8 cellular contexts compared by ENCODE assay signal in the genomic region with DNA sequence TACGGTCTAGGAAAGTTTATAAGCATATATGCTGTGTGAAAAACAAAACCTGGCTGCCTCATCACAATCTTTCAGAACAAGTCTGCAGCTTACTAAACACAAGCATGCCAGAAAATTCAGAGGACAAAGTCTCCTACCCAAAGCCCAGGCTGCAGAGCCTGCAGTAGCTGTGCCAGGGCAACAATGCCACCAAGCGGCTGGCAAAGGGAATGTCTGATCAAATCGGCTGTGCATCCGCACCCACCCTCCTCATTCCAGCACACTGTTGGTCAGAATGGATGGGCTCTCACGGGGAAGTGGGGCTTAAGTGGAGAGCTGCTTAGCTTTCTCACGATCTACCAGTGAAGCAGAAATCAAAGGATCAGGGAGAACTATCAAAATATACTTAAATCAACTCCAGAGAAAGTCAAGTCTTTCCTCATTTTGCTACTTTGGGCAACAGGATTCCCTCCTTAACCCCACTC.
DNase-seq lines count a peak whose midpoint lies in the region; ATAC-seq and TF ChIP-seq lines count a peak whose summit lies in the region.

No MANE protein-coding gene starts in this region.

- H3K9me3 ChIP-seq in IMR-90 (ENCODE audit: control insufficient read depth, insufficient read depth, low read length) = no peaks in the 10 kb centered on the region
- no peaks in the 10 kb centered on the region for H3K9me3 ChIP-seq in OCI-LY7 (ENCODE audit: low read length)
- no peaks in the 10 kb centered on the region for H3K9me3 ChIP-seq in fibroblast of lung (ENCODE audit: control insufficient read depth, insufficient read depth, low read depth, low read length)

- BruUV-seq in IMR-90 (replicated peaks; lab: Mats Ljungman, UMichigan) (no TSS peak), OCI-LY7 (replicated peaks; lab: Mats Ljungman, UMichigan) (no TSS peak)

- DNase-seq in GM10248 (ENCODE audit: extremely low spot score) (peak; percentile 54), IMR-90 (peak; percentile 83), OCI-LY7 (ENCODE audit: low spot score) (peak; percentile 90), fibroblast of lung (ENCODE audit: low read depth in 2 of 2) (peak; percentile 74 to 84), substantia nigra (lab: John Stamatoyannopoulos, UW) (peak in 45 of 49 donors; percentile 26 to 81 (median 61))
- DNase-seq in activated T-cell treated with anti-CD3 and anti-CD28 coated beads, Interleukin-2, amount 50 U/mL, for 48 hours = peak; percentile 60 to 75

- H3K56ac ChIP-seq in IMR-90 (ENCODE audit: extremely low read depth, insufficient read depth, low read length) = no peak overlapping the region

- no peak for TF ChIP-seq POLR2A in IMR-90 (IDR thresholded peaks at IDR 0.05; ENCODE audit: low read depth, low read length)

- H4K91ac ChIP-seq in IMR-90 (ENCODE audit: insufficient read depth, low read depth, low read length) = no peak overlapping the region

- H3K9me3 Mint-ChIP-seq in nephron = no peaks in the 10 kb centered on the region

- H4K20me1 ChIP-seq in IMR-90 (ENCODE audit: insufficient read depth, low read length) (no peaks in the 10 kb centered on the region; the same call in 1 of the 2 replicates), OCI-LY7 (ENCODE audit: insufficient read depth, low read length) (peaks cover 6% of the 10 kb centered on the region; the same call in 1 of the 2 replicates), fibroblast of lung (ENCODE audit: control insufficient read depth, extremely low read depth, insufficient read depth, low read length) (no peaks in the 10 kb centered on the region)

- peak; percentile 73 for TF ChIP-seq CTCF in GM10248 (IDR thresholded peaks at IDR 0.05; ENCODE audit: control extremely low read depth, extremely low read depth, low read depth, missing control alignments)
- TF ChIP-seq CTCF in IMR-90 (conservative IDR thresholded peaks at IDR 0.05; ENCODE audit: low read depth, low read length) = peak; percentile 93
- peak; percentile 100 for TF ChIP-seq CTCF in OCI-LY7 (conservative IDR thresholded peaks at IDR 0.05; ENCODE audit: low read length)
- TF ChIP-seq CTCF in fibroblast of lung (conservative IDR thresholded peaks at IDR 0.05 in 1 of 2, IDR thresholded peaks at IDR 0.05 in 1 of 2; ENCODE audit: low read depth in 1 of 2, low read length in 2 of 2) = peak; percentile 91 to 93
- peak; percentile 79 to 84 (median 80) for TF ChIP-seq CTCF in nephron (IDR thresholded peaks at IDR 0.05; ENCODE audit: unreplicated experiment in 3 of 3)

- dilution Hi-C loops in IMR-90 (cut with HindIII; ENCODE audit: low sequenced_read_pairs, unreplicated experiment) = no loop called here

- H3K4me3 Mint-ChIP-seq in nephron = no peak overlapping the region

- H2AK5ac ChIP-seq in IMR-90 (ENCODE audit: low read depth, low read length) = no peak overlapping the region

- no peaks in the 10 kb centered on the region for H3K9me1 ChIP-seq in IMR-90 (ENCODE audit: insufficient read depth, low read length)

- H2AFZ ChIP-seq in IMR-90 (replicated peaks; ENCODE audit: low read length, poor library complexity) (no peak overlapping the region), OCI-LY7 (ENCODE audit: low read length) (no peak overlapping the region), fibroblast of lung (ENCODE audit: low read length) (no peak overlapping the region)

- no peak overlapping the region for H4K5ac ChIP-seq in IMR-90 (ENCODE audit: low read depth, low read length)

- peaks cover 39% of the 10 kb centered on the region for H3K4me1 Mint-ChIP-seq in nephron

- no peak overlapping the region for H3K18ac ChIP-seq in IMR-90 (ENCODE audit: low read depth, low read length)

- H3K79me1 ChIP-seq in IMR-90 (ENCODE audit: low read depth in 1 of 2, low read length in 2 of 2) = peaks cover 9 to 10% of the 10 kb centered on the region in 2 experiments; a peak in 3 of 4 replicates

- H3K27me3 ChIP-seq in IMR-90 (ENCODE audit: control insufficient read depth, insufficient read depth, low read length) (no peaks in the 10 kb centered on the region), fibroblast of lung (ENCODE audit: control insufficient read depth, insufficient read depth, low read length) (no peaks in the 10 kb centered on the region)

- no CpG with 5 or more reads among the region's 6 CpGs for WGBS in IMR-90 (ENCODE audit: extremely low coverage in 2 of 2, insufficient read length in 1 of 2), 2 experiments

- ATAC-seq in IMR-90 (ENCODE audit: low read depth) (peak; percentile 98), GM19467 (IDR thresholded peaks at IDR 0.05; ENCODE audit: unreplicated experiment) (no peak)

- H3K4ac ChIP-seq in IMR-90 (ENCODE audit: low read depth, low read length) = no peak overlapping the region

- no peak overlapping the region for H3K9ac ChIP-seq in IMR-90 (ENCODE audit: low read depth, low read length)
- no peak overlapping the region for H3K9ac ChIP-seq in fibroblast of lung (ENCODE audit: insufficient read depth, low read length)

- CTCF ChIA-PET in GM10248 (lab: Yijun Ruan, JAX) (interaction anchor here (0.7 to 6.6 kb wide), 27 partner anchors 8 to 288 kb away, joined by 3 to 50 read pairs (median 4); no protein-coding TSS in a partner anchor), IMR-90 (lab: Yijun Ruan, JAX) (interaction anchor here (0.6 to 2.3 kb wide), 14 partner anchors 9 to 1966 kb away, joined by 3 to 13 read pairs (median 5); no protein-coding TSS in a partner anchor), OCI-LY7 (lab: Charles Lee; ENCODE audit: unreplicated experiment) (interaction anchor here (0.7 to 1.6 kb wide), 4 partner anchors 10 to 34 kb away, joined by 3 to 8 read pairs (median 4); no protein-coding TSS in a partner anchor)

- POLR2A ChIA-PET in GM10248 (lab: Yijun Ruan, JAX) = interaction anchor here (0.6 to 1.3 kb wide), 4 partner anchors 9 to 67 kb away, joined by 3 to 6 read pairs (median 4); no protein-coding TSS in a partner anchor
- POLR2A ChIA-PET in IMR-90 (lab: Charles Lee; ENCODE audit: unreplicated experiment) = no interaction called here
- POLR2A ChIA-PET in OCI-LY7 (lab: Charles Lee) = interaction anchor here (0.5 to 4.5 kb wide), 7 partner anchors 9 to 516 kb away, joined by 3 to 47 read pairs (median 4); no protein-coding TSS in a partner anchor

- peak overlapping the region; percentile 24 to 89 (median 70) for H3K27ac Mint-ChIP-seq in nephron

- H3K4me2 ChIP-seq in IMR-90 (ENCODE audit: low read depth, low read length) = no peak overlapping the region
- H3K4me2 ChIP-seq in OCI-LY7 (ENCODE audit: low read length) = peak overlapping the region; percentile 70
- H3K4me2 ChIP-seq in fibroblast of lung (ENCODE audit: extremely low read depth, insufficient read depth, low read length) = no peak overlapping the region

- H3K36me3 Mint-ChIP-seq in nephron (ENCODE audit: low read depth) = peaks cover 17% of the 10 kb centered on the region

- peak; percentile 99 for TF ChIP-seq RAD21 in IMR-90 (IDR thresholded peaks at IDR 0.05; ENCODE audit: low read length)

- H4K8ac ChIP-seq in IMR-90 (ENCODE audit: low read depth in 2 of 2, low read length in 2 of 2) = no peak overlapping the region

- H2AK9ac ChIP-seq in IMR-90 (replicated peaks; ENCODE audit: low read depth, low read length, poor library complexity) = no peak overlapping the region

- no peaks in the 10 kb centered on the region for H3K27me3 Mint-ChIP-seq in nephron (ENCODE audit: low read depth)

- H3K14ac ChIP-seq in IMR-90 (replicated peaks; ENCODE audit: low read depth, low read length) = no peak overlapping the region

- H2BK20ac ChIP-seq in IMR-90 (ENCODE audit: low read depth, low read length) = no peak overlapping the region

- in situ Hi-C loops in IMR-90 (cut with MboI; ENCODE audit: low sequenced_read_pairs) = loop anchor here (5.0 kb wide), 1 partner anchor 211 kb away; no protein-coding TSS in a partner anchor

- intact Hi-C loops in IMR-90 (cut with micrococcal nuclease) (loop anchor here (1.0 to 10.0 kb wide), 4 partner anchors 36 to 454 kb away; a partner anchor contains a TSS), OCI-LY7 (cut with micrococcal nuclease; ENCODE audit: unreplicated experiment) (loop anchor here (1.0 to 10.0 kb wide), 6 partner anchors 36 to 344 kb away; a partner anchor contains a TSS)

- H3K79me2 ChIP-seq in OCI-LY7 (ENCODE audit: insufficient read depth, low read depth, low read length) (peaks cover 68% of the 10 kb centered on the region), fibroblast of lung (ENCODE audit: control insufficient read depth, insufficient read depth, low read length) (no peaks in the 10 kb centered on the region)

- no peak overlapping the region for H3K4me3 ChIP-seq in IMR-90 (ENCODE audit: insufficient read depth, low read depth, low read length)
- peak overlapping the region; percentile 41 for H3K4me3 ChIP-seq in OCI-LY7 (ENCODE audit: low read depth, low read length, poor library complexity, severe bottlenecking)
- no peak overlapping the region for H3K4me3 ChIP-seq in fibroblast of lung (replicated peaks in 1 of 4; ENCODE audit: control extremely low read depth in 1 of 4, insufficient read depth in 1 of 4, low read depth in 3 of 4, low read length in 4 of 4)

- H3K4me1 ChIP-seq in IMR-90 (ENCODE audit: control insufficient read depth, insufficient read depth, low read length) = peaks cover 4% of the 10 kb centered on the region; the same call in 1 of the 2 replicates
- H3K4me1 ChIP-seq in OCI-LY7 (ENCODE audit: insufficient read depth, low read length, poor library complexity, severe bottlenecking) = peaks cover 84% of the 10 kb centered on the region
- H3K4me1 ChIP-seq in fibroblast of lung (ENCODE audit: control insufficient read depth, extremely low read depth, insufficient read depth, low read length) = no peaks in the 10 kb centered on the region

- H2BK5ac ChIP-seq in IMR-90 (ENCODE audit: low read depth, low read length, poor library complexity, severe bottlenecking) = no peak overlapping the region

- H3K36me3 ChIP-seq in IMR-90 (ENCODE audit: control insufficient read depth, insufficient read depth, low read length) (0 out of 2 replicates have a peak, but pooled peaks cover 3% of the 10 kb centered on the region), OCI-LY7 (ENCODE audit: insufficient read depth, low read length) (peaks cover 53% of the 10 kb centered on the region), fibroblast of lung (ENCODE audit: control insufficient read depth, insufficient read depth, low read length) (peaks cover 2% of the 10 kb centered on the region)

- no peak overlapping the region for H3K23ac ChIP-seq in IMR-90 (ENCODE audit: low read depth, low read length)

- H3K27ac ChIP-seq in IMR-90 (ENCODE audit: insufficient read depth, low read length) = no peak overlapping the region
- peak overlapping the region; percentile 90 for H3K27ac ChIP-seq in OCI-LY7 (ENCODE audit: low read depth, low read length, poor library complexity, severe bottlenecking)
- no peak overlapping the region for H3K27ac ChIP-seq in fibroblast of lung (ENCODE audit: insufficient read depth, low read length)
- peak overlapping the region; percentile 53 for H3K27ac ChIP-seq in substantia nigra (ENCODE audit: low read depth, low read length, poor library complexity, severe bottlenecking)

- H3K9me2 ChIP-seq in OCI-LY7 (ENCODE audit: insufficient read depth, low read length) = no peaks in the 10 kb centered on the region

- H2BK15ac ChIP-seq in IMR-90 (ENCODE audit: low read depth, low read length) = no peak overlapping the region

- H2BK120ac ChIP-seq in IMR-90 (ENCODE audit: low read depth, low read length) = no peak overlapping the region

TF ChIP-seq in IMR-90, 13 proteins besides CTCF, POLR2A, EP300 and RAD21 (continues in another document):
- peak; percentile 96 for TF ChIP-seq SMC3 (IDR thresholded peaks at IDR 0.05; ENCODE audit: low read depth, low read length)

Comparison
In these comparisons a context has a peak if more than half of its experiments do, and no peak if none do; other contexts are left out.
1. H3K27ac ChIP-seq: peak in OCI-LY7 (single experiment) and substantia nigra (single experiment); none in IMR-90 (single experiment) and fibroblast of lung (single experiment).
2. Peak in every context shown above with its lines, with median percentiles within 50 percentile points of each other: DNase-seq and CTCF ChIP-seq.